ENCODE assay signal across 9 cellular contexts in genomic region chr13:75226755-75227435, GRCh38.
DNase-seq lines count a peak whose midpoint lies in the region; ATAC-seq and TF ChIP-seq lines count a peak whose summit lies in the region.
"Had no signal": no experiment of that assay in that cellular context is flagged by ENCODE, and none has a peak within 500 bp of the region (broad histone marks: within the 10 kb centered on the region; RNA-seq: fewer than 3 reads in every experiment).

No MANE protein-coding gene starts in this region.

- TF ChIP-seq CTCF in astrocyte of the cerebellum (IDR thresholded peaks at IDR 0.05; ENCODE audit: low read depth, low read length, missing control alignments): no peak
- no peak for TF ChIP-seq CTCF in lung (IDR thresholded peaks at IDR 0.05; ENCODE audit: control extremely low read depth, extremely low read depth)

- H3K4me1 ChIP-seq in lung (ENCODE audit: control insufficient read depth in 2 of 2, insufficient read depth in 2 of 2, low read length in 2 of 2): no peaks in the 10 kb centered on the region

- peak; percentile 22 for ATAC-seq in lung (ENCODE audit: insufficient read depth, low FRiP score)
- no peak for ATAC-seq in GM21447 (IDR thresholded peaks at IDR 0.05; ENCODE audit: unreplicated experiment)
- ATAC-seq in GM19452 (IDR thresholded peaks at IDR 0.05; ENCODE audit: unreplicated experiment): no peak

- no peaks in the 10 kb centered on the region for H3K9me3 ChIP-seq in KOPT-K1 (ENCODE audit: insufficient read depth, low read length, poor library complexity, severe bottlenecking)
- peaks cover 0 to 3% of the 10 kb centered on the region in 2 donors for H3K9me3 ChIP-seq in lung (ENCODE audit: control insufficient read depth in 2 of 2, insufficient read depth in 1 of 2, low read length in 1 of 2)

- peak; percentile 77 for DNase-seq in AG20443 (ENCODE audit: low spot score)
- DNase-seq in astrocyte of the cerebellum (ENCODE audit: low read depth): peak; percentile 94
- DNase-seq in lung (ENCODE audit: low spot score): peak; percentile 37
- no peak for DNase-seq in occipital lobe (lab: John Stamatoyannopoulos, UW)
- DNase-seq in NCI-H146 (lab: John Stamatoyannopoulos, UW): no peak
- DNase-seq: RPMI8226 had no signal

- WGBS in lung, 2 donors: 44 to 46% methylated on average over 3 of the region's 3 CpGs

- in situ Hi-C loops in astrocyte of the cerebellum (cut with HindIII; ENCODE audit: low sequenced_read_pairs): loop anchor here (25.0 kb wide), 1 partner anchor 1090 kb away; the partner anchor contains the start of gene KLF12

- H3K36me3 ChIP-seq in KOPT-K1 (ENCODE audit: insufficient read depth, low read length) (no peaks in the 10 kb centered on the region), lung (ENCODE audit: control insufficient read depth in 2 of 2, insufficient read depth in 2 of 2, low read length in 2 of 2) (no peaks in the 10 kb centered on the region)

- H3K4me3 ChIP-seq in astrocyte of the cerebellum (ENCODE audit: low read depth, low read length) (no peak overlapping the region), lung (no peak overlapping the region)

- peak overlapping the region; percentile 47 for H3K27ac ChIP-seq in KOPT-K1 (ENCODE audit: low read depth, low read length, poor library complexity, severe bottlenecking)
- H3K27ac ChIP-seq in lung (ENCODE audit: low read depth in 1 of 2, low read length in 1 of 2): no peak overlapping the region

- H3K27me3 ChIP-seq in lung (ENCODE audit: control insufficient read depth, insufficient read depth): no peaks in the 10 kb centered on the region

Comparison
In these comparisons a context has a peak if more than half of its experiments do, and no peak if none do; other contexts are left out.
1. DNase-seq: peak in AG20443 (single experiment), astrocyte of the cerebellum (single experiment) and lung (single experiment); none in occipital lobe (single experiment) and NCI-H146 (single experiment).